3 cellular contexts compared by ENCODE assay signal in genomic region chr6:12290490-12290820, GRCh38.
A peak's percentile ranks its signal among the peaks of the same experiment; 100 is the strongest.
TF ChIP-seq lines count a peak whose summit lies in the region.

No MANE protein-coding gene starts in this region.

TF ChIP-seq in HEK293, 187 proteins besides CTCF, POLR2A, EP300 and RAD21 (continued from another document):
- peak; percentile 60 for TF ChIP-seq ZBTB17 (tag by site-specific recombination; IDR thresholded peaks at IDR 0.05)
- TF ChIP-seq ZNF335 (tag by site-specific recombination; conservative IDR thresholded peaks at IDR 0.05): 0 out of 2 replicates have a peak, but pooled peaks have one; percentile 47
- TF ChIP-seq ATF2 (tag by site-specific recombination; IDR thresholded peaks at IDR 0.05; ENCODE audit: low read depth): no peak
- TF ChIP-seq ZSCAN18 (tag by site-specific recombination; IDR thresholded peaks at IDR 0.05): no peak
- 0 out of 2 replicates have a peak, but pooled peaks have one; percentile 13 for TF ChIP-seq ZBTB48 (tag by site-specific recombination; IDR thresholded peaks at IDR 0.05)
- TF ChIP-seq ZNF341 (tag by site-specific recombination; IDR thresholded peaks at IDR 0.05; ENCODE audit: low read depth): no peak

TF ChIP-seq in GM12878, 131 proteins besides CTCF, POLR2A, EP300 and RAD21 (continued from another document):
- TF ChIP-seq PBX3 (IDR thresholded peaks at IDR 0.05; ENCODE audit: insufficient replicate concordance, low read depth, low read length) (no peak), IRF4 (IDR thresholded peaks at IDR 0.05; ENCODE audit: low read depth, low read length) (peak; percentile 2; the same call in 1 of the 2 replicates), NR2C1 (IDR thresholded peaks at IDR 0.05) (no peak), RCOR1 (conservative IDR thresholded peaks at IDR 0.05; ENCODE audit: low read depth, low read length) (no peak), NRF1 (conservative IDR thresholded peaks at IDR 0.05; ENCODE audit: low read depth, low read length) (no peak), BACH1 (IDR thresholded peaks at IDR 0.05; ENCODE audit: borderline replicate concordance) (no peak), IKZF2 (IDR thresholded peaks at IDR 0.05) (0 out of 4 replicates have a peak, but pooled peaks of 1 of the 2 experiments have one; percentile 5), FOS (IDR thresholded peaks at IDR 0.05; ENCODE audit: borderline replicate concordance, extremely low read depth, insufficient read length) (no peak)

TF ChIP-seq in GM12891, 5 proteins besides CTCF, POLR2A, EP300 and RAD21 (continued from another document):
- TF ChIP-seq POU2F2 (IDR thresholded peaks at IDR 0.05; ENCODE audit: low read depth, low read length): no peak
